ENCODE assay signal across 7 cellular contexts in genomic region chr5:119075269-119075668, GRCh38. TPM values are rescaled to one million over a fixed set of nuclear protein-coding genes. Genes with fewer than 3 reads are reported as not detected.
A peak's percentile ranks its signal among the peaks of the same experiment; 100 is the strongest.
DNase-seq lines count a peak whose midpoint lies in the region; ATAC-seq and TF ChIP-seq lines count a peak whose summit lies in the region.
"Not testable (repeated sequence)": the region's sequence is repeated elsewhere in the genome, so short reads cannot be mapped to it uniquely, and the experiment has no call there.

No MANE protein-coding gene starts in this region.

- peak; percentile 58 for DNase-seq in activated CD4-positive, alpha-beta T cell treated with anti-CD3 and anti-CD28 coated beads for 48 hours
- DNase-seq in activated CD8-positive, alpha-beta memory T cell treated with anti-CD3 and anti-CD28 coated beads, Interleukin-2, amount 50 U/mL, for 48 hours, result peak; percentile 62
- DNase-seq in activated naive CD8-positive, alpha-beta T cell treated with anti-CD3 and anti-CD28 coated beads for 36 hours, result peak; percentile 24
- peak; percentile 46 for DNase-seq in stimulated activated CD4-positive, alpha-beta T cell treated with anti-CD3 and anti-CD28 coated beads, Interleukin-15, amount 100 ng/mL, for 24 hours
- DNase-seq in stimulated activated effector memory CD8-positive, alpha-beta T cell treated with anti-CD3 and anti-CD28 coated beads, Interleukin-12 subunit alpha, Interleukin-12 subunit beta, amount 100 ng/mL, for 72 hours (ENCODE audit: low spot score in 2 of 2), result peak in 1 of 2 donors; percentile 54

- not testable (repeated sequence) for H3K27ac Mint-ChIP-seq in activated naive CD8-positive, alpha-beta T cell treated with anti-CD3 and anti-CD28 coated beads for 36 hours; stimulated activated effector memory CD8-positive, alpha-beta T cell treated with anti-CD3 and anti-CD28 coated beads, Interleukin-12 subunit alpha, Interleukin-12 subunit beta, amount 100 ng/mL, for 72 hours

- H3K9me3 Mint-ChIP-seq in activated naive CD8-positive, alpha-beta T cell treated with anti-CD3 and anti-CD28 coated beads for 36 hours; stimulated activated effector memory CD8-positive, alpha-beta T cell treated with anti-CD3 and anti-CD28 coated beads, Interleukin-12 subunit alpha, Interleukin-12 subunit beta, amount 100 ng/mL, for 72 hours: not testable (repeated sequence)

- H2AFZ ChIP-seq in OCI-LY3 (ENCODE audit: low read depth, low read length), result not testable (repeated sequence)

- not testable (repeated sequence) for H3K36me3 ChIP-seq in OCI-LY3 (replicated peaks; ENCODE audit: low read depth, low read length)

- peaks cover 88% of the 10 kb centered on the region for H3K79me2 ChIP-seq in OCI-LY3 (ENCODE audit: low read length)

- not testable (repeated sequence) for H3K4me3 Mint-ChIP-seq in activated naive CD8-positive, alpha-beta T cell treated with anti-CD3 and anti-CD28 coated beads for 36 hours
- H3K4me3 Mint-ChIP-seq in stimulated activated effector memory CD8-positive, alpha-beta T cell treated with anti-CD3 and anti-CD28 coated beads, Interleukin-12 subunit alpha, Interleukin-12 subunit beta, amount 100 ng/mL, for 72 hours, result peak overlapping the region; percentile 2

- H3K4me1 ChIP-seq in OCI-LY3 (ENCODE audit: low read length), result peaks cover 32% of the 10 kb centered on the region

- H3K27me3 ChIP-seq in OCI-LY3 (ENCODE audit: low read depth, low read length), result not testable (repeated sequence)

- H4K20me1 ChIP-seq in OCI-LY3 (ENCODE audit: insufficient read depth, low read length), result peaks cover 27% of the 10 kb centered on the region

- not testable (repeated sequence) for H3K27ac ChIP-seq in OCI-LY3 (ENCODE audit: low read length)

- peaks cover 15% of the 10 kb centered on the region for H3K36me3 Mint-ChIP-seq in activated naive CD8-positive, alpha-beta T cell treated with anti-CD3 and anti-CD28 coated beads for 36 hours
- not testable (repeated sequence) for H3K36me3 Mint-ChIP-seq in stimulated activated effector memory CD8-positive, alpha-beta T cell treated with anti-CD3 and anti-CD28 coated beads, Interleukin-12 subunit alpha, Interleukin-12 subunit beta, amount 100 ng/mL, for 72 hours

- H3K4me2 ChIP-seq in OCI-LY3 (ENCODE audit: low read length), result 0 out of 2 replicates have a peak overlapping the region, but pooled peaks have one; percentile 97

- not testable (repeated sequence) for H3K9me3 ChIP-seq in OCI-LY3 (ENCODE audit: insufficient read depth, low read length)

- H3K4me1 Mint-ChIP-seq in activated naive CD8-positive, alpha-beta T cell treated with anti-CD3 and anti-CD28 coated beads for 36 hours, result peaks cover 55% of the 10 kb centered on the region
- H3K4me1 Mint-ChIP-seq in stimulated activated effector memory CD8-positive, alpha-beta T cell treated with anti-CD3 and anti-CD28 coated beads, Interleukin-12 subunit alpha, Interleukin-12 subunit beta, amount 100 ng/mL, for 72 hours, result peaks cover 53% of the 10 kb centered on the region

- not testable (repeated sequence) for H3K27me3 Mint-ChIP-seq in activated naive CD8-positive, alpha-beta T cell treated with anti-CD3 and anti-CD28 coated beads for 36 hours

- H3K4me3 ChIP-seq in GM08714 (ENCODE audit: low read length), result peak overlapping the region; percentile 47; the same call in 1 of the 2 replicates
- H3K4me3 ChIP-seq in OCI-LY3 (ENCODE audit: low read length), result not testable (repeated sequence)

- not testable (repeated sequence) for H3K9ac ChIP-seq in OCI-LY3 (ENCODE audit: low read length)

- not testable (repeated sequence) for ATAC-seq in stimulated activated effector memory CD8-positive, alpha-beta T cell treated with anti-CD3 and anti-CD28 coated beads, Interleukin-12 subunit alpha, Interleukin-12 subunit beta, amount 100 ng/mL, for 72 hours

- not testable (repeated sequence) for TF ChIP-seq CTCF in OCI-LY3 (IDR thresholded peaks at IDR 0.05; ENCODE audit: low read depth, low read length)

RNA-seq across cellular contexts. Expression of gene DMXL1, which starts 4.4 kb away (rescaled TPM):
- total RNA-seq in activated naive CD8-positive, alpha-beta T cell treated with anti-CD3 and anti-CD28 coated beads for 36 hours, result 10 to 100 TPM; 22.1 to 25.1 TPM
